24 cellular contexts compared by ENCODE assay signal in the genomic region with DNA sequence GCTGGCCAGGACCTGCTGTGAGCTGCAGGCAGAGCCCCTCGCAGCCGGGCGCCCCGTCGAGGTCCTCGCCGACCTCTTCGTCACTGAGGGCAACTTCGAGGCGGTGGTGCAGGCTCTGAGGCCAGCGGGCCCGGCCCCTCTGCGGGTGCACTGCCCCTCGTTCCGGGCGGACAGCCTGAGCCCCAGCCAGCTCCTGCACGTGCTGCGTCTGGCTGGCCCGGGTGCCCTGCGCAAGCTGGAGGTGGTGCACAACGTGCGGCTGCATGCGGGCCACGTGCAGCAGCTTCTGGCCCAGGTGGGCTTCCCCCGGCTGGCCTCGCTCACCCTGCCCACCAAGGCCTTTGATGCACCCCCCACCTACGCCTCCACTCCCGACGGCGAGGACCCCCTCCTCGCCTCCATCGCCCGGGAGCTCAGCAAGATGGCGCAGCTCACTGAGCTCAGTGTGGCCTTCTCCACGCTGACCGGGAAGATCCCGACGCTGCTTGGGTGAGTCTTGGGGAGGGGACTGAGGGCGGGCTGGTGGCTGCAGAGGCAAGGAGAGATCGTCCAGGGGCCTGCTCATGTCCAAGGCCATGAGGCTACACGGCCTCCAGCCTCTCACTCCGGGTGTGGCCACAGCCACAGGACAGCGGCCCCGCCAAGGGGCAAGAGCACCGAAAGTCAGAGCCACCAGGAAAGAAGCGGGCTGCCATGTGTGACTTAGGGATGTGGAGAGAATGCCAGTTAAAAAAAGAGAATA. TPM values are rescaled to one million over a fixed set of nuclear protein-coding genes. Genes with fewer than 3 reads are reported as not detected.
A peak's percentile ranks its signal among the peaks of the same experiment; 100 is the strongest.
DNase-seq lines count a peak whose midpoint lies in the region; ATAC-seq and TF ChIP-seq lines count a peak whose summit lies in the region.
"Had no signal": no experiment of that assay in that cellular context is flagged by ENCODE, and none has a peak within 500 bp of the region (broad histone marks: within the 10 kb centered on the region; RNA-seq: fewer than 3 reads in every experiment).

No MANE protein-coding gene starts in this region.

- H3K4me3 Mint-ChIP-seq in glutamatergic neuron (ENCODE audit: unreplicated experiment) (no peak overlapping the region), natural killer cell (no peak overlapping the region)
- H3K4me3 Mint-ChIP-seq in activated T-helper 2 cell treated with anti-CD3 and anti-CD28 coated beads, Interferon-gamma antibody, Interleukin-2, Interleukin-4, amounts not matched to agents 10 μg/mL and 5 μg/mL and 100 μg/mL, durations not matched to agents 14 hours and 24 hours and 36 hours (ENCODE audit: low read depth): no peak overlapping the region
- H3K4me3 Mint-ChIP-seq: dendritic cell treated with granulocyte-macrophage colony-stimulating factor and Interleukin-4, amounts not matched to agents 40 ng/mL and 50 ng/mL, for 4 days; neural crest cell had no signal

- H3K9me3 Mint-ChIP-seq in glutamatergic neuron (ENCODE audit: unreplicated experiment): peaks cover 6% of the 10 kb centered on the region
- no peaks in the 10 kb centered on the region for H3K9me3 Mint-ChIP-seq in natural killer cell
- no peaks in the 10 kb centered on the region for H3K9me3 Mint-ChIP-seq in activated T-helper 2 cell treated with anti-CD3 and anti-CD28 coated beads, Interferon-gamma antibody, Interleukin-2, Interleukin-4, amounts not matched to agents 10 μg/mL and 5 μg/mL and 100 μg/mL, durations not matched to agents 14 hours and 24 hours and 36 hours
- H3K9me3 Mint-ChIP-seq: dendritic cell treated with granulocyte-macrophage colony-stimulating factor and Interleukin-4, amounts not matched to agents 40 ng/mL and 50 ng/mL, for 4 days; neural crest cell; stimulated activated naive CD8-positive, alpha-beta T cell treated with anti-CD3 and anti-CD28 coated beads, Interleukin-15, amount 100 ng/mL, for 72 hours had no signal

- H3K27me3 Mint-ChIP-seq in glutamatergic neuron (ENCODE audit: unreplicated experiment): peaks cover 10% of the 10 kb centered on the region
- H3K27me3 Mint-ChIP-seq in natural killer cell (ENCODE audit: low read depth in 2 of 2): peaks cover 0 to 11% of the 10 kb centered on the region in 2 donors
- peaks cover 6% of the 10 kb centered on the region for H3K27me3 Mint-ChIP-seq in activated T-helper 2 cell treated with anti-CD3 and anti-CD28 coated beads, Interferon-gamma antibody, Interleukin-2, Interleukin-4, amounts not matched to agents 10 μg/mL and 5 μg/mL and 100 μg/mL, durations not matched to agents 14 hours and 24 hours and 36 hours (ENCODE audit: low read depth)

- H3K36me3 Mint-ChIP-seq in glutamatergic neuron (ENCODE audit: unreplicated experiment) (no peaks in the 10 kb centered on the region), natural killer cell (no peaks in the 10 kb centered on the region)
- no peaks in the 10 kb centered on the region for H3K36me3 Mint-ChIP-seq in activated T-helper 2 cell treated with anti-CD3 and anti-CD28 coated beads, Interferon-gamma antibody, Interleukin-2, Interleukin-4, amounts not matched to agents 10 μg/mL and 5 μg/mL and 100 μg/mL, durations not matched to agents 14 hours and 24 hours and 36 hours (ENCODE audit: low read depth)

- H3K4me1 Mint-ChIP-seq in glutamatergic neuron (ENCODE audit: low read depth, unreplicated experiment) (peaks cover 22% of the 10 kb centered on the region), natural killer cell (peaks cover 8 to 10% of the 10 kb centered on the region in 2 donors)
- H3K4me1 Mint-ChIP-seq in activated T-helper 2 cell treated with anti-CD3 and anti-CD28 coated beads, Interferon-gamma antibody, Interleukin-2, Interleukin-4, amounts not matched to agents 10 μg/mL and 5 μg/mL and 100 μg/mL, durations not matched to agents 14 hours and 24 hours and 36 hours (ENCODE audit: low read depth): peaks cover 10% of the 10 kb centered on the region

- H3K4me1 ChIP-seq in parathyroid adenoma: peaks cover 16% of the 10 kb centered on the region

- H3K9me3 ChIP-seq in parathyroid adenoma (ENCODE audit: control insufficient read depth, low read length): no peaks in the 10 kb centered on the region
- H3K9me3 ChIP-seq: SK-N-SH, transverse colon had no signal

- no peaks in the 10 kb centered on the region for H3K79me2 ChIP-seq in parathyroid adenoma

- H3K9ac ChIP-seq in parathyroid adenoma: no peak overlapping the region
- H3K9ac ChIP-seq: SK-N-SH had no signal

- intact Hi-C loops in cardiac septum (cut with DNase I): loop anchor here (1.0 kb wide), 1 partner anchor 14 kb away; no protein-coding TSS in a partner anchor
- intact Hi-C loops in left cardiac atrium (cut with DNase I): no loop called here
- intact Hi-C loops in natural killer cell (cut with micrococcal nuclease): no loop called here
- intact Hi-C loops in activated T-helper 2 cell treated with anti-CD3 and anti-CD28 coated beads, Interferon-gamma antibody, Interleukin-2, Interleukin-4, amounts not matched to agents 10 μg/mL and 5 μg/mL and 100 μg/mL, durations not matched to agents 14 hours and 24 hours and 36 hours (cut with micrococcal nuclease): no loop called here

- peak overlapping the region; percentile 83 for H2AFZ ChIP-seq in parathyroid adenoma

- no peak overlapping the region for H3K4me2 ChIP-seq in parathyroid adenoma (ENCODE audit: low read length)
- H3K4me2 ChIP-seq: SK-N-SH had no signal

- TF ChIP-seq CTCF in glutamatergic neuron (IDR thresholded peaks at IDR 0.05; ENCODE audit: partially characterized antibody, unreplicated experiment) (no peak), parathyroid adenoma (IDR thresholded peaks at IDR 0.05) (no peak), natural killer cell (IDR thresholded peaks at IDR 0.05) (no peak)

- no peak overlapping the region for H3K27ac Mint-ChIP-seq in glutamatergic neuron (ENCODE audit: unreplicated experiment)
- no peak overlapping the region for H3K27ac Mint-ChIP-seq in natural killer cell
- no peak overlapping the region for H3K27ac Mint-ChIP-seq in activated T-helper 2 cell treated with anti-CD3 and anti-CD28 coated beads, Interferon-gamma antibody, Interleukin-2, Interleukin-4, amounts not matched to agents 10 μg/mL and 5 μg/mL and 100 μg/mL, durations not matched to agents 14 hours and 24 hours and 36 hours
- H3K27ac Mint-ChIP-seq: dendritic cell treated with granulocyte-macrophage colony-stimulating factor and Interleukin-4, amounts not matched to agents 40 ng/mL and 50 ng/mL, for 4 days had no signal

- H3K27me3 ChIP-seq in parathyroid adenoma (ENCODE audit: control insufficient read depth, insufficient read depth, low read length): no peaks in the 10 kb centered on the region

- DNase-seq in cardiac septum (ENCODE audit: low spot score): peak; percentile 70
- no peak for DNase-seq in left cardiac atrium
- DNase-seq in glutamatergic neuron: peak; percentile 18
- DNase-seq in C1 segment of cervical spinal cord (lab: John Stamatoyannopoulos, UW): no peak
- no peak for DNase-seq in natural killer cell
- no peak for DNase-seq in activated T-helper 2 cell treated with anti-CD3 and anti-CD28 coated beads, Interferon-gamma antibody, Interleukin-2, Interleukin-4, amounts not matched to agents 10 μg/mL and 5 μg/mL and 100 μg/mL, durations not matched to agents 14 hours and 24 hours and 36 hours (ENCODE audit: low spot score)
- no peak for DNase-seq in HEK293T (ENCODE audit: extremely low spot score)
- DNase-seq: HCEC 1CT; midbrain; NCI-H510A; NK-92 treated with Interleukin-12 subunit alpha and Interleukin-12 subunit beta, amount 100 ng/mL, for 24 hours; SK-N-SH; WERI-Rb-1 had no signal

- POLR2A ChIA-PET in HEK293T (lab: Yijun Ruan, JAX): no interaction called here

- CTCF ChIA-PET in HEK293T (lab: Yijun Ruan, JAX): no interaction called here

- H3K36me3 ChIP-seq in parathyroid adenoma (ENCODE audit: control insufficient read depth, insufficient read depth, low read length): no peaks in the 10 kb centered on the region
- H3K36me3 ChIP-seq: transverse colon, WERI-Rb-1 had no signal

- H3K27ac ChIP-seq in parathyroid adenoma: no peak overlapping the region
- H3K27ac ChIP-seq: WERI-Rb-1 had no signal

- H3K4me3 ChIP-seq in parathyroid adenoma (ENCODE audit: low read depth, low read length): no peak overlapping the region

- ATAC-seq in left cardiac atrium (no peak), natural killer cell (no peak)

TF ChIP-seq in HEK293T, 16 proteins besides CTCF, POLR2A, EP300 and RAD21 (continues in another document):
- no peak for TF ChIP-seq CTBP1 (IDR thresholded peaks at IDR 0.05; ENCODE audit: borderline replicate concordance)
- no peak for TF ChIP-seq FOXM1 (IDR thresholded peaks at IDR 0.05; ENCODE audit: borderline replicate concordance)
- TF ChIP-seq FOXK2 (IDR thresholded peaks at IDR 0.05): no peak
- TF ChIP-seq L3MBTL2 (conservative IDR thresholded peaks at IDR 0.05): no peak
- TF ChIP-seq TARDBP (IDR thresholded peaks at IDR 0.05): no peak
- no peak for TF ChIP-seq ARNT (IDR thresholded peaks at IDR 0.05)
- TF ChIP-seq ELF4 (IDR thresholded peaks at IDR 0.05): no peak
- TF ChIP-seq, protein P1, sequence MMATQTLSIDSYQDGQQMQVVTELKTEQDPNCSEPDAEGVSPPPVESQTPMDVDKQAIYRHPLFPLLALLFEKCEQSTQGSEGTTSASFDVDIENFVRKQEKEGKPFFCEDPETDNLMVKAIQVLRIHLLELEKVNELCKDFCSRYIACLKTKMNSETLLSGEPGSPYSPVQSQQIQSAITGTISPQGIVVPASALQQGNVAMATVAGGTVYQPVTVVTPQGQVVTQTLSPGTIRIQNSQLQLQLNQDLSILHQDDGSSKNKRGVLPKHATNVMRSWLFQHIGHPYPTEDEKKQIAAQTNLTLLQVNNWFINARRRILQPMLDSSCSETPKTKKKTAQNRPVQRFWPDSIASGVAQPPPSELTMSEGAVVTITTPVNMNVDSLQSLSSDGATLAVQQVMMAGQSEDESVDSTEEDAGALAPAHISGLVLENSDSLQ (IDR thresholded peaks at IDR 0.05): no peak

RNA-seq across cellular contexts. Expression of a gene that starts 0.8 kb away (rescaled TPM):
- 8.5 TPM for total RNA-seq in cardiac septum
- total RNA-seq in left cardiac atrium: 10 to 100 TPM; 16.5 to 35.9 TPM
- total RNA-seq in glutamatergic neuron (ENCODE audit: unreplicated experiment): not detected
- total RNA-seq in natural killer cell: not detected
- total RNA-seq in activated T-helper 2 cell treated with anti-CD3 and anti-CD28 coated beads, Interferon-gamma antibody, Interleukin-2, Interleukin-4, amounts not matched to agents 10 μg/mL and 5 μg/mL and 100 μg/mL, durations not matched to agents 14 hours and 24 hours and 36 hours: not detected in 2 replicates
- total RNA-seq: A673; bronchial epithelial cell; G401; MCF 10A; neural crest cell; pulmonary artery endothelial cell; T-helper 2 cell treated with Interferon-gamma antibody and Interleukin-4, amounts not matched to agents 100 ng/mL and 5 ng/mL, for 36 hours; transverse colon had no signal

RNA-seq across cellular contexts. Expression of a gene that starts 25.8 kb away (rescaled TPM):
- total RNA-seq in cardiac septum (9.6 TPM), left cardiac atrium (1 to 10 TPM; 7.8 to 9.6 TPM), glutamatergic neuron (ENCODE audit: unreplicated experiment) (11.9 TPM), natural killer cell (1 to 10 TPM; 4.4 to 6.2 (median 5.4) TPM)
- total RNA-seq in activated T-helper 2 cell treated with anti-CD3 and anti-CD28 coated beads, Interferon-gamma antibody, Interleukin-2, Interleukin-4, amounts not matched to agents 10 μg/mL and 5 μg/mL and 100 μg/mL, durations not matched to agents 14 hours and 24 hours and 36 hours: 6.5 and 7.3 TPM in 2 replicates

RNA-seq across cellular contexts. Expression of a gene that starts 26.0 kb away (rescaled TPM):
- total RNA-seq in cardiac septum (580 TPM), left cardiac atrium (100 to 1,000 TPM; 395 to 449 TPM), glutamatergic neuron (ENCODE audit: unreplicated experiment) (81.3 TPM), natural killer cell (100 to 1,000 TPM; 173 to 183 (median 173) TPM)
- 154 and 157 TPM in 2 replicates for total RNA-seq in activated T-helper 2 cell treated with anti-CD3 and anti-CD28 coated beads, Interferon-gamma antibody, Interleukin-2, Interleukin-4, amounts not matched to agents 10 μg/mL and 5 μg/mL and 100 μg/mL, durations not matched to agents 14 hours and 24 hours and 36 hours

Comparison
In these comparisons a context has a peak if more than half of its experiments do, and no peak if none do; other contexts are left out.
1. DNase-seq: peak in cardiac septum (single experiment) and glutamatergic neuron (single experiment); none in left cardiac atrium (single experiment), C1 segment of cervical spinal cord (0 of 14), natural killer cell (single experiment), activated T-helper 2 cell treated with anti-CD3 and anti-CD28 coated beads, Interferon-gamma antibody, Interleukin-2, Interleukin-4, amounts not matched to agents 10 μg/mL and 5 μg/mL and 100 μg/mL, durations not matched to agents 14 hours and 24 hours and 36 hours (single experiment) and HEK293T (single experiment).